ENCODE assay signal across 8 cellular contexts in genomic region chr19:35740108-35740422, GRCh38. TPM values are rescaled to one million over a fixed set of nuclear protein-coding genes. Genes with fewer than 3 reads are reported as not detected.
DNase-seq lines count a peak whose midpoint lies in the region; ATAC-seq, FAIRE-seq and TF ChIP-seq lines count a peak whose summit lies in the region.

No MANE protein-coding gene starts in this region.

- no peak for FAIRE-seq in pancreas (lab: Jason Lieb, UNC)

- H3K27me3 Mint-ChIP-seq in T-helper 2 cell treated with Interferon-gamma antibody and Interleukin-4, amounts not matched to agents 5 μg/mL and 100 μg/mL, for 36 hours (ENCODE audit: low read depth) = no peaks in the 10 kb centered on the region

- H3K27me3 ChIP-seq in effector memory CD4-positive, alpha-beta T cell (replicated peaks; ENCODE audit: control insufficient read depth, insufficient read depth, low read length, poor library complexity, severe bottlenecking) = no peaks in the 10 kb centered on the region
- no peaks in the 10 kb centered on the region for H3K27me3 ChIP-seq in pancreas

- DNase-seq in T-helper 2 cell treated with Interferon-gamma antibody and Interleukin-4, amounts not matched to agents 5 μg/mL and 100 μg/mL, for 36 hours (ENCODE audit: low spot score) = no peak
- DNase-seq in T-helper 2 cell (no peak), pancreas (no peak), NCI-H82 treated with DMSO at 0.1 percent for 48 hours (lab: John Stamatoyannopoulos, UW; ENCODE audit: unreplicated experiment) (no peak), DMS114 treated with DMSO at 0.1 percent for 48 hours (lab: John Stamatoyannopoulos, UW; ENCODE audit: unreplicated experiment) (no peak)
- DNase-seq in effector memory CD4-positive, alpha-beta T cell = no peak

- H3K4me3 Mint-ChIP-seq in T-helper 2 cell treated with Interferon-gamma antibody and Interleukin-4, amounts not matched to agents 5 μg/mL and 100 μg/mL, for 36 hours = peak overlapping the region; percentile 90

- ATAC-seq in pancreas (peak in 1 of 4 donors; percentile 2), HG02763 (IDR thresholded peaks at IDR 0.05; ENCODE audit: unreplicated experiment) (no peak)

- peak overlapping the region; percentile 55 for H3K27ac ChIP-seq in KOPT-K1 (ENCODE audit: low read depth, low read length, poor library complexity, severe bottlenecking)
- H3K27ac ChIP-seq in effector memory CD4-positive, alpha-beta T cell (ENCODE audit: insufficient read depth, low read length, poor library complexity, severe bottlenecking) = peak overlapping the region; percentile 52
- H3K27ac ChIP-seq in pancreas = peak overlapping the region; percentile 42 to 80 (median 78)

- H3K9me3 ChIP-seq in KOPT-K1 (ENCODE audit: insufficient read depth, low read length, poor library complexity, severe bottlenecking) (no peaks in the 10 kb centered on the region), pancreas (no peaks in the 10 kb centered on the region)
- H3K9me3 ChIP-seq in effector memory CD4-positive, alpha-beta T cell (ENCODE audit: control insufficient read depth, low read length) = no peaks in the 10 kb centered on the region

- peak overlapping the region; percentile 92 for H3K27ac Mint-ChIP-seq in T-helper 2 cell treated with Interferon-gamma antibody and Interleukin-4, amounts not matched to agents 5 μg/mL and 100 μg/mL, for 36 hours

- H3K36me3 ChIP-seq in KOPT-K1 (ENCODE audit: insufficient read depth, low read length) = peaks cover 44% of the 10 kb centered on the region
- peaks cover 23% of the 10 kb centered on the region for H3K36me3 ChIP-seq in effector memory CD4-positive, alpha-beta T cell (ENCODE audit: control insufficient read depth, insufficient read depth, low read length)
- peaks cover 0 to 10% (median 5%) of the 10 kb centered on the region in 3 donors for H3K36me3 ChIP-seq in pancreas

- H3K9me3 Mint-ChIP-seq in T-helper 2 cell treated with Interferon-gamma antibody and Interleukin-4, amounts not matched to agents 5 μg/mL and 100 μg/mL, for 36 hours = no peaks in the 10 kb centered on the region

- H3K4me3 ChIP-seq in effector memory CD4-positive, alpha-beta T cell (ENCODE audit: insufficient read depth, low read depth, low read length, poor library complexity, severe bottlenecking) = peak overlapping the region; percentile 81
- peak overlapping the region; percentile 27 to 60 (median 54) for H3K4me3 ChIP-seq in pancreas

- peaks cover 36% of the 10 kb centered on the region for H3K4me1 Mint-ChIP-seq in T-helper 2 cell treated with Interferon-gamma antibody and Interleukin-4, amounts not matched to agents 5 μg/mL and 100 μg/mL, for 36 hours (ENCODE audit: low read depth)

- peaks cover 35% of the 10 kb centered on the region for H3K4me1 ChIP-seq in effector memory CD4-positive, alpha-beta T cell (ENCODE audit: control insufficient read depth, insufficient read depth, low read length, poor library complexity, severe bottlenecking)
- H3K4me1 ChIP-seq in pancreas = peaks cover 4 to 10% (median 7%) of the 10 kb centered on the region in 3 donors

- intact Hi-C loops in pancreas (cut with DNase I) = no loop called here

- WGBS in pancreas, 2 donors = 2 to 3% methylated on average over 16 of the region's 16 CpGs

- no peak for TF ChIP-seq CTCF in pancreas (IDR thresholded peaks at IDR 0.05)

- H3K36me3 Mint-ChIP-seq in T-helper 2 cell treated with Interferon-gamma antibody and Interleukin-4, amounts not matched to agents 5 μg/mL and 100 μg/mL, for 36 hours (ENCODE audit: low read depth) = peaks cover 37% of the 10 kb centered on the region

RNA-seq across cellular contexts. Expression of gene IGFLR1, which starts 2.2 kb away (rescaled TPM):
- 1 to 10 TPM; 1.3 to 9.4 (median 6.4) TPM for total RNA-seq in pancreas
- polyA plus RNA-seq in pancreas = 10 to 100 TPM in 1 of 2 donors, 1 to 10 TPM in 1; 7.4 to 17.3 TPM

RNA-seq across cellular contexts. Expression of gene U2AF1L4, which starts 5.2 kb away (rescaled TPM):
- total RNA-seq in pancreas = 10 to 100 TPM in 5 of 6 donors, 1 to 10 TPM in 1; 9.7 to 14.3 (median 11.7) TPM
- polyA plus RNA-seq in pancreas = 100 to 1,000 TPM in 1 of 2 donors, 10 to 100 TPM in 1; 62.7 to 124 TPM

RNA-seq across cellular contexts. Expression of gene PSENEN, which starts 5.4 kb away (rescaled TPM):
- total RNA-seq in pancreas = 10 to 100 TPM; 26.7 to 38.2 (median 35.1) TPM
- 10 to 100 TPM; 53.5 to 64.6 TPM for polyA plus RNA-seq in pancreas

RNA-seq across cellular contexts. Expression of gene LIN37, which starts 8.3 kb away (rescaled TPM):
- 1 to 10 TPM; 1.7 to 5.5 (median 3.7) TPM for total RNA-seq in pancreas
- polyA plus RNA-seq in pancreas = 10 to 100 TPM; 41.2 to 44.0 TPM

RNA-seq across cellular contexts. Expression of gene HSPB6, which starts 16.8 kb away (rescaled TPM):
- total RNA-seq in pancreas = 10 to 100 TPM in 3 of 6 donors, 1 to 10 TPM in 3; 3.4 to 16.4 (median 11.7) TPM
- polyA plus RNA-seq in pancreas = 10 to 100 TPM; 42.2 to 59.8 TPM
